Comparison of ENCODE assay signal across 1 cellular context in the genomic region with DNA sequence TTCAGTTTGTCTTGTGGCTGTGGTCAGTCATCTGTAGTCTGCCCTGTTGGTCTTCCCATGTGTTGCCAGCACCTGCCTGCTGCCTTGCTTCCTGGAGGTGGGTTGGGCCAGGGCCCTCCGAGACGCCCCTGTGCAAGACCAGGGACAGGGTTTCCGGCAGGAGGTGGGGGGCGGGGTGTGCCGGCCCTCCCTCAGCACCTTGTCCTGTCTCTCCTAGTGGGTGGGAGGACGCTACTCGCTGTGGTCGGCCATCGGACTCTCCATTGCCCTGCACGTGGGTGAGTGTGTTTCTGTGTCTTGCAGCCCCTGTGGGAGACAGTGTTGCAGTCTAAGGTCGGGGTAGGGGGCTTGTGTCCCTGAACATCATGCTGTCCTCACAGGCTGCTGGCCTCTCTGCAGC.
A peak's percentile ranks its signal among the peaks of the same experiment; 100 is the strongest.
TF ChIP-seq lines count a peak whose summit lies in the region.

No MANE protein-coding gene starts in this region.

TF ChIP-seq in HepG2, 621 proteins besides CTCF, POLR2A, EP300 and RAD21:
- TF ChIP-seq, protein P1, sequence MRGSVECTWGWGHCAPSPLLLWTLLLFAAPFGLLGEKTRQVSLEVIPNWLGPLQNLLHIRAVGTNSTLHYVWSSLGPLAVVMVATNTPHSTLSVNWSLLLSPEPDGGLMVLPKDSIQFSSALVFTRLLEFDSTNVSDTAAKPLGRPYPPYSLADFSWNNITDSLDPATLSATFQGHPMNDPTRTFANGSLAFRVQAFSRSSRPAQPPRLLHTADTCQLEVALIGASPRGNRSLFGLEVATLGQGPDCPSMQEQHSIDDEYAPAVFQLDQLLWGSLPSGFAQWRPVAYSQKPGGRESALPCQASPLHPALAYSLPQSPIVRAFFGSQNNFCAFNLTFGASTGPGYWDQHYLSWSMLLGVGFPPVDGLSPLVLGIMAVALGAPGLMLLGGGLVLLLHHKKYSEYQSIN (CRISPR knock-in tag; IDR thresholded peaks at IDR 0.05; ENCODE audit: borderline replicate concordance), result no peak
- peak; percentile 6 for TF ChIP-seq AGO2 (optimal IDR thresholded peaks at IDR 0.05; ENCODE audit: low read depth, low read length)
